Comparison of ENCODE assay signal across 1 cellular context in the genomic region with DNA sequence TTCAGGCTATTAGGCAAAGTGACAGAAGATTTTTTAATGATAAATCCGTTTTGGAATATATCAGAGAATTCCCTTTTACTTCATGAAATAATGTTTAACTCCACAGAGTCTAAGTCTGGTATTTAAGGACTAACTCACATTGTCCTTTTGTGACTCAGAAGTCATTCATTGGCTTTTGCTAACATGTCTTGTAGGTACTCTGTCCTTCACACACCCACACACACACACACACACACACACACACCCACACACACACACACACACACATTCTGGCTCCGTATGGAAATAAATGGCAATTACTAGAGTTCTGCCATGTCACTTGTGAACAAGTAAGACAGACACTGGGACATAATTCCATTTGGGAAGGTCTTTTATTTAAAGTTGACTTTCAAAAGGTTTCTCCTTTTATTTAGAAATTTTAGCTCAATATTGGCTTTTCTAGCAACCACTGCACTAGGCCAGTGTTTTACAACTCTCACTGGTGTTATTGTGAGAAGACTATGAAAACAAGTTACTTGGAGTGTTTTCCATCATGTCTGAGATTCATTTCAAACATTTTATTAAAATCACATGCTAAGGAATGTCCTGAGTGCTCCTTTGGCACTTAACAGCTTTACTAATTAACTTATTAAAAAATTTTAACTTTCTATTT.
TF ChIP-seq lines count a peak whose summit lies in the region.

No MANE protein-coding gene starts in this region.

TF ChIP-seq in HEK293, 187 proteins besides CTCF, POLR2A, EP300 and RAD21:
- no peak for TF ChIP-seq ZNF530 (tag by site-specific recombination; IDR thresholded peaks at IDR 0.05; ENCODE audit: low read depth)
- TF ChIP-seq, protein P1, sequence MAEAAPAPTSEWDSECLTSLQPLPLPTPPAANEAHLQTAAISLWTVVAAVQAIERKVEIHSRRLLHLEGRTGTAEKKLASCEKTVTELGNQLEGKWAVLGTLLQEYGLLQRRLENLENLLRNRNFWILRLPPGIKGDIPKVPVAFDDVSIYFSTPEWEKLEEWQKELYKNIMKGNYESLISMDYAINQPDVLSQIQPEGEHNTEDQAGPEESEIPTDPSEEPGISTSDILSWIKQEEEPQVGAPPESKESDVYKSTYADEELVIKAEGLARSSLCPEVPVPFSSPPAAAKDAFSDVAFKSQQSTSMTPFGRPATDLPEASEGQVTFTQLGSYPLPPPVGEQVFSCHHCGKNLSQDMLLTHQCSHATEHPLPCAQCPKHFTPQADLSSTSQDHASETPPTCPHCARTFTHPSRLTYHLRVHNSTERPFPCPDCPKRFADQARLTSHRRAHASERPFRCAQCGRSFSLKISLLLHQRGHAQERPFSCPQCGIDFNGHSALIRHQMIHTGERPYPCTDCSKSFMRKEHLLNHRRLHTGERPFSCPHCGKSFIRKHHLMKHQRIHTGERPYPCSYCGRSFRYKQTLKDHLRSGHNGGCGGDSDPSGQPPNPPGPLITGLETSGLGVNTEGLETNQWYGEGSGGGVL (tag by site-specific recombination; IDR thresholded peaks at IDR 0.05): no peak
- peak; percentile 96 for TF ChIP-seq ZFHX2 (tag by site-specific recombination; conservative IDR thresholded peaks at IDR 0.05)
- TF ChIP-seq EGR2 (tag by site-specific recombination; IDR thresholded peaks at IDR 0.05; ENCODE audit: low read depth): peak; percentile 96
- no peak for TF ChIP-seq ZBTB8A (tag by site-specific recombination; IDR thresholded peaks at IDR 0.05)
- TF ChIP-seq, protein P2, sequence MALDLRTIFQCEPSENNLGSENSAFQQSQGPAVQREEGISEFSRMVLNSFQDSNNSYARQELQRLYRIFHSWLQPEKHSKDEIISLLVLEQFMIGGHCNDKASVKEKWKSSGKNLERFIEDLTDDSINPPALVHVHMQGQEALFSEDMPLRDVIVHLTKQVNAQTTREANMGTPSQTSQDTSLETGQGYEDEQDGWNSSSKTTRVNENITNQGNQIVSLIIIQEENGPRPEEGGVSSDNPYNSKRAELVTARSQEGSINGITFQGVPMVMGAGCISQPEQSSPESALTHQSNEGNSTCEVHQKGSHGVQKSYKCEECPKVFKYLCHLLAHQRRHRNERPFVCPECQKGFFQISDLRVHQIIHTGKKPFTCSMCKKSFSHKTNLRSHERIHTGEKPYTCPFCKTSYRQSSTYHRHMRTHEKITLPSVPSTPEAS (tag by site-specific recombination; IDR thresholded peaks at IDR 0.05): peak; percentile 59
